In the genomic region with DNA sequence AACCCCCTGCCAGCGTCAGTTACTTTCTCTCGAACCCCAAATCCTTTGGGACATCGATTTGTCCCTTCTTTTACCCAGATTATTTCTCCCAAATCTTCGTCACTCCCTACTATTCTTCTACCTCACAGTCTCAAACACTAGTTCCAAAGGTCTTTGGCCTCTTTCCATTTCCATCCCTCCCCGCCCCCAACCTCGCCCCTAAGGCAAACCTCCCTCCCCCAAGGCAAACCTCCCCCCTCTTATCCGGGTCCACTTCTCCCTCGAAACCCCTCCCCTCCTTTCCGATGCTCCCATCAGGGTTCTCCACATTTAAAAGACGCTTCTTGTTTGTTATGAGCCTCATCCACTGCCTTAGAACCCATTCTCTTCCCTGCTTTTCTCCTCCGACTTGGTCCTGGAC, we compare ENCODE assay signal across 9 cellular contexts. TPM values are rescaled to one million over a fixed set of nuclear protein-coding genes. Genes with fewer than 3 reads are reported as not detected.
DNase-seq lines count a peak whose midpoint lies in the region; ATAC-seq, FAIRE-seq and TF ChIP-seq lines count a peak whose summit lies in the region.
"Had no signal": no experiment of that assay in that cellular context is flagged by ENCODE, and none has a peak within 500 bp of the region (broad histone marks: within the 10 kb centered on the region; RNA-seq: fewer than 3 reads in every experiment).

No MANE protein-coding gene starts in this region.

- H3K36me3 ChIP-seq in hepatocyte (replicated peaks; ENCODE audit: insufficient read depth, low read depth) (no peaks in the 10 kb centered on the region), small intestine (ENCODE audit: control insufficient read depth in 2 of 2, insufficient read depth in 2 of 2, low read length in 2 of 2) (peaks cover 4 to 6% of the 10 kb centered on the region in 2 donors)

- no peaks in the 10 kb centered on the region for H3K9me3 Mint-ChIP-seq in activated T-helper 1 cell treated with anti-CD3 and anti-CD28 coated beads, Interleukin-12 subunit alpha, Interleukin-12 subunit beta, Interleukin-2, Interleukin-4 antibody, amounts not matched to agents 30 ng/mL and 10 ng/mL and 1 ng/mL, durations not matched to agents 14 hours and 24 hours and 36 hours

- peak overlapping the region; percentile 96 for H3K27ac Mint-ChIP-seq in activated T-helper 1 cell treated with anti-CD3 and anti-CD28 coated beads, Interleukin-12 subunit alpha, Interleukin-12 subunit beta, Interleukin-2, Interleukin-4 antibody, amounts not matched to agents 30 ng/mL and 10 ng/mL and 1 ng/mL, durations not matched to agents 14 hours and 24 hours and 36 hours

- no peak for FAIRE-seq in small intestine (lab: Jason Lieb, UNC)
- FAIRE-seq: TTC549 had no signal

- H3K4me2 ChIP-seq in hepatocyte, result peak overlapping the region; percentile 95

- H3K27me3 ChIP-seq in hepatocyte, result no peaks in the 10 kb centered on the region
- H3K27me3 ChIP-seq in small intestine (ENCODE audit: control insufficient read depth in 2 of 2, insufficient read depth in 2 of 2, low read length in 2 of 2), result no peaks in the 10 kb centered on the region

- peaks cover 17% of the 10 kb centered on the region for H4K20me1 ChIP-seq in hepatocyte (ENCODE audit: insufficient read depth, poor library complexity, severe bottlenecking)

- H3K9me3 ChIP-seq in hepatocyte (ENCODE audit: low read depth) (no peaks in the 10 kb centered on the region), small intestine (ENCODE audit: control insufficient read depth, low read depth) (no peaks in the 10 kb centered on the region)

- H3K27ac ChIP-seq in hepatocyte, result peak overlapping the region; percentile 92
- peak overlapping the region; percentile 82 to 88 for H3K27ac ChIP-seq in small intestine (ENCODE audit: low read depth in 1 of 2, low read length in 1 of 2)

- H3K27me3 Mint-ChIP-seq in activated T-helper 1 cell treated with anti-CD3 and anti-CD28 coated beads, Interleukin-12 subunit alpha, Interleukin-12 subunit beta, Interleukin-2, Interleukin-4 antibody, amounts not matched to agents 30 ng/mL and 10 ng/mL and 1 ng/mL, durations not matched to agents 14 hours and 24 hours and 36 hours (ENCODE audit: insufficient read depth), result no peaks in the 10 kb centered on the region

- H3K4me3 ChIP-seq in HFF-Myc (replicated peaks; ENCODE audit: low read depth, low read length) (peak overlapping the region; percentile 96), hepatocyte (peak overlapping the region; percentile 90), small intestine (ENCODE audit: low read depth in 1 of 2, low read length in 2 of 2) (peak overlapping the region; percentile 83 to 91)

- H3K4me1 ChIP-seq in hepatocyte (ENCODE audit: insufficient read depth) (peaks cover 28% of the 10 kb centered on the region), small intestine (ENCODE audit: control insufficient read depth in 2 of 2, insufficient read depth in 1 of 2, low read depth in 1 of 2, low read length in 1 of 2) (peaks cover 0 to 16% of the 10 kb centered on the region in 2 donors)

- intact Hi-C loops in activated T-helper 1 cell treated with anti-CD3 and anti-CD28 coated beads, Interleukin-12 subunit alpha, Interleukin-12 subunit beta, Interleukin-2, Interleukin-4 antibody, amounts not matched to agents 30 ng/mL and 10 ng/mL and 1 ng/mL, durations not matched to agents 14 hours and 24 hours and 36 hours (cut with micrococcal nuclease), result loop anchor here (1.0 to 5.0 kb wide), 12 partner anchors 50 to 481 kb away; a partner anchor contains a TSS

- peak overlapping the region; percentile 97 for H3K4me3 Mint-ChIP-seq in activated T-helper 1 cell treated with anti-CD3 and anti-CD28 coated beads, Interleukin-12 subunit alpha, Interleukin-12 subunit beta, Interleukin-2, Interleukin-4 antibody, amounts not matched to agents 30 ng/mL and 10 ng/mL and 1 ng/mL, durations not matched to agents 14 hours and 24 hours and 36 hours

- H2AFZ ChIP-seq in hepatocyte, result peak overlapping the region; percentile 97

- DNase-seq in HFF-Myc (ENCODE audit: extremely low read depth, low read depth), result no peak
- DNase-seq in activated T-helper 1 cell treated with anti-CD3 and anti-CD28 coated beads, Interleukin-12 subunit alpha, Interleukin-12 subunit beta, Interleukin-2, Interleukin-4 antibody, amounts not matched to agents 30 ng/mL and 10 ng/mL and 1 ng/mL, durations not matched to agents 14 hours and 24 hours and 36 hours (ENCODE audit: low spot score), result no peak
- DNase-seq in hepatocyte (ENCODE audit: low spot score), result peak; percentile 51
- peak; percentile 55 for DNase-seq in small intestine
- no peak for DNase-seq in EL
- no peak for DNase-seq in activated CD8-positive, alpha-beta memory T cell treated with anti-CD3 and anti-CD28 coated beads for 24 hours

- peaks cover 29% of the 10 kb centered on the region for H3K36me3 Mint-ChIP-seq in activated T-helper 1 cell treated with anti-CD3 and anti-CD28 coated beads, Interleukin-12 subunit alpha, Interleukin-12 subunit beta, Interleukin-2, Interleukin-4 antibody, amounts not matched to agents 30 ng/mL and 10 ng/mL and 1 ng/mL, durations not matched to agents 14 hours and 24 hours and 36 hours (ENCODE audit: low read depth)

- TF ChIP-seq CTCF in HFF-Myc (IDR thresholded peaks at IDR 0.05; ENCODE audit: low read depth, low read length, missing control alignments) (no peak), hepatocyte (IDR thresholded peaks at IDR 0.05; ENCODE audit: poor library complexity) (no peak)

- no peaks in the 10 kb centered on the region for H3K9me2 ChIP-seq in hepatocyte (replicated peaks; ENCODE audit: insufficient read depth)

- ATAC-seq in GM19324 (IDR thresholded peaks at IDR 0.05; ENCODE audit: low FRiP score, unreplicated experiment), result no peak
- no peak for ATAC-seq in HG03432 (IDR thresholded peaks at IDR 0.05; ENCODE audit: unreplicated experiment)

- WGBS in hepatocyte (ENCODE audit: low lambda C conversion rate, missing lambda C conversion rate), result 2% methylated on average over 8 of the region's 11 CpGs
- 1 to 2% (median 1%) methylated on average over 11 of the region's 11 CpGs for WGBS in small intestine, 3 donors

- peaks cover 73% of the 10 kb centered on the region for H3K79me2 ChIP-seq in hepatocyte

- peaks cover 61% of the 10 kb centered on the region for H3K4me1 Mint-ChIP-seq in activated T-helper 1 cell treated with anti-CD3 and anti-CD28 coated beads, Interleukin-12 subunit alpha, Interleukin-12 subunit beta, Interleukin-2, Interleukin-4 antibody, amounts not matched to agents 30 ng/mL and 10 ng/mL and 1 ng/mL, durations not matched to agents 14 hours and 24 hours and 36 hours (ENCODE audit: low read depth)

RNA-seq across cellular contexts. Expression of a gene that starts 0.6 kb away (rescaled TPM):
- total RNA-seq in activated T-helper 1 cell treated with anti-CD3 and anti-CD28 coated beads, Interleukin-12 subunit alpha, Interleukin-12 subunit beta, Interleukin-2, Interleukin-4 antibody, amounts not matched to agents 30 ng/mL and 10 ng/mL and 1 ng/mL, durations not matched to agents 14 hours and 24 hours and 36 hours, result 27.3 and 27.8 TPM in 2 replicates
- 26.3 and 28.8 TPM in 2 replicates for total RNA-seq in hepatocyte
- polyA plus RNA-seq in hepatocyte, result 7.6 and 9.2 TPM in 2 replicates
- 1 to 10 TPM; 5.9 to 9.8 (median 9.4) TPM for polyA plus RNA-seq in small intestine

RNA-seq across cellular contexts. Expression of a gene that starts 0.6 kb away (rescaled TPM):
- total RNA-seq in activated T-helper 1 cell treated with anti-CD3 and anti-CD28 coated beads, Interleukin-12 subunit alpha, Interleukin-12 subunit beta, Interleukin-2, Interleukin-4 antibody, amounts not matched to agents 30 ng/mL and 10 ng/mL and 1 ng/mL, durations not matched to agents 14 hours and 24 hours and 36 hours, result 15.0 and 15.8 TPM in 2 replicates
- total RNA-seq in hepatocyte, result 21.4 and 21.5 TPM in 2 replicates
- polyA plus RNA-seq in hepatocyte, result 13.4 and 15.8 TPM in 2 replicates
- polyA plus RNA-seq in small intestine, result 1 to 10 TPM; 6.8 to 9.0 (median 7.2) TPM

Comparison
In these comparisons a context has a peak if more than half of its experiments do, and no peak if none do; other contexts are left out.
1. DNase-seq: peak in hepatocyte (single experiment) and small intestine (single experiment); none in HFF-Myc (single experiment), activated T-helper 1 cell treated with anti-CD3 and anti-CD28 coated beads, Interleukin-12 subunit alpha, Interleukin-12 subunit beta, Interleukin-2, Interleukin-4 antibody, amounts not matched to agents 30 ng/mL and 10 ng/mL and 1 ng/mL, durations not matched to agents 14 hours and 24 hours and 36 hours (single experiment), EL (single experiment) and activated CD8-positive, alpha-beta memory T cell treated with anti-CD3 and anti-CD28 coated beads for 24 hours (single experiment).
2. Peak in every context shown above with its lines, with median percentiles within 50 percentile points of each other: H3K4me3 ChIP-seq.